Comparison of ENCODE assay signal across 12 cellular contexts in genomic region chr15:85751731-85752421, GRCh38. TPM values are rescaled to one million over a fixed set of nuclear protein-coding genes. Genes with fewer than 3 reads are reported as not detected.
DNase-seq lines count a peak whose midpoint lies in the region; ATAC-seq and TF ChIP-seq lines count a peak whose summit lies in the region.
"Had no signal": no experiment of that assay in that cellular context is flagged by ENCODE, and none has a peak within 500 bp of the region (broad histone marks: within the 10 kb centered on the region; RNA-seq: fewer than 3 reads in every experiment).

No MANE protein-coding gene starts in this region.

- POLR2A ChIA-PET in CD4-positive, alpha-beta memory T cell (lab: Charles Lee; ENCODE audit: partially characterized antibody), result interaction anchor here (1.1 to 1.3 kb wide), 3 partner anchors 9 to 42 kb away, joined by 3 to 4 read pairs (median 4); no protein-coding TSS in a partner anchor

- no peak overlapping the region for H3K4me3 ChIP-seq in CD4-positive, alpha-beta memory T cell (ENCODE audit: low read length in 2 of 2)
- H3K4me3 ChIP-seq in WERI-Rb-1 (ENCODE audit: low read depth, low read length), result no peak overlapping the region
- H3K4me3 ChIP-seq in iPS-18a (ENCODE audit: low read length), result peak overlapping the region; percentile 49

- peaks cover 12% of the 10 kb centered on the region for H3K36me3 ChIP-seq in CD4-positive, alpha-beta memory T cell (ENCODE audit: insufficient read depth, low read length)
- peaks cover 27% of the 10 kb centered on the region for H3K36me3 ChIP-seq in WERI-Rb-1
- H3K36me3 ChIP-seq in iPS-18a (ENCODE audit: control insufficient read depth, low read depth, low read length), result peaks cover 3% of the 10 kb centered on the region

- intact Hi-C loops in CD4-positive, alpha-beta memory T cell (cut with micrococcal nuclease), result loop anchor here (5.0 kb wide), 2 partner anchors 35 to 90 kb away; no protein-coding TSS in a partner anchor
- intact Hi-C loops in posterior vena cava (cut with DNase I), result loop anchor here (1.0 to 5.0 kb wide), 2 partner anchors 26 to 40 kb away; partner anchors contain the start of gene KLHL25 (in 1 of the 2)

- H3K27me3 ChIP-seq in CD4-positive, alpha-beta memory T cell (ENCODE audit: insufficient read depth, low read length), result no peaks in the 10 kb centered on the region
- H3K27me3 ChIP-seq in WERI-Rb-1 (ENCODE audit: insufficient read depth, low read depth, severe bottlenecking) (no peaks in the 10 kb centered on the region), iPS-18a (ENCODE audit: control insufficient read depth, insufficient read depth, low read length) (no peaks in the 10 kb centered on the region)

- H3K4me1 ChIP-seq in CD4-positive, alpha-beta memory T cell (ENCODE audit: insufficient read depth, low read length), result peaks cover 18% of the 10 kb centered on the region
- peaks cover 38% of the 10 kb centered on the region for H3K4me1 ChIP-seq in iPS-18a (ENCODE audit: control insufficient read depth, low read depth, low read length)

- ATAC-seq in GM18498 (IDR thresholded peaks at IDR 0.05; ENCODE audit: unreplicated experiment), result no peak
- ATAC-seq in HG03025 (IDR thresholded peaks at IDR 0.05; ENCODE audit: low FRiP score, unreplicated experiment), result no peak
- ATAC-seq in HG02885 (IDR thresholded peaks at IDR 0.05; ENCODE audit: poor library complexity, unreplicated experiment), result no peak

- no peak overlapping the region for H3K27ac ChIP-seq in CD4-positive, alpha-beta memory T cell (ENCODE audit: low read depth, low read length)
- H3K27ac ChIP-seq in WERI-Rb-1, result 0 out of 2 replicates have a peak overlapping the region, but pooled peaks have one; percentile 7
- peak overlapping the region; percentile 56 for H3K27ac ChIP-seq in iPS-18a (ENCODE audit: low read length)
- H3K27ac ChIP-seq: C4-2B had no signal

- no peak for DNase-seq in CD4-positive, alpha-beta memory T cell
- DNase-seq in WERI-Rb-1 (no peak), posterior vena cava (ENCODE audit: low spot score) (peak; percentile 77)
- no peak for DNase-seq in activated CD8-positive, alpha-beta memory T cell treated with anti-CD3 and anti-CD28 coated beads, Interleukin-2, amount 50 U/mL, for 4 hours
- DNase-seq: activated T-cell treated with anti-CD3 and anti-CD28 coated beads, Interleukin-2, amount 50 U/mL, for 72 hours; NCI-H82 had no signal

- CTCF ChIA-PET in CD4-positive, alpha-beta memory T cell (lab: Charles Lee; ENCODE audit: partially characterized antibody), result interaction anchor here (0.9 to 1.4 kb wide), 3 partner anchors 34 to 90 kb away, joined by 3 to 4 read pairs (median 3); no protein-coding TSS in a partner anchor

- H3K4me3 Mint-ChIP-seq in CD4-positive, alpha-beta memory T cell, result no peak overlapping the region
- H3K4me3 Mint-ChIP-seq: activated T-cell treated with anti-CD3 and anti-CD28 coated beads, Interleukin-2, amount 50 U/mL, for 72 hours; stimulated activated naive CD8-positive, alpha-beta T cell treated with anti-CD3 and anti-CD28 coated beads, Interleukin-15, Interleukin-2, amounts not matched to agents 100 ng/mL and 50 ng/mL, for 24 hours had no signal

- no peak for TF ChIP-seq CTCF in WERI-Rb-1 (IDR thresholded peaks at IDR 0.05; ENCODE audit: low read depth, low read length)

- H3K36me3 Mint-ChIP-seq in CD4-positive, alpha-beta memory T cell, result peaks cover 2 to 27% of the 10 kb centered on the region in 2 donors

- peaks cover 0 to 4% (median 0%) of the 10 kb centered on the region in 8 donors for H3K9me3 Mint-ChIP-seq in CD4-positive, alpha-beta memory T cell
- H3K9me3 Mint-ChIP-seq: activated T-cell treated with anti-CD3 and anti-CD28 coated beads, Interleukin-2, amount 50 U/mL, for 72 hours; stimulated activated naive CD8-positive, alpha-beta T cell treated with anti-CD3 and anti-CD28 coated beads, Interleukin-15, Interleukin-2, amounts not matched to agents 100 ng/mL and 50 ng/mL, for 24 hours had no signal

- peaks cover 15 to 37% (median 20%) of the 10 kb centered on the region in 4 donors for H3K4me1 Mint-ChIP-seq in CD4-positive, alpha-beta memory T cell

- H3K27me3 Mint-ChIP-seq in CD4-positive, alpha-beta memory T cell, result no peaks in the 10 kb centered on the region
- H3K27me3 Mint-ChIP-seq: stimulated activated naive CD8-positive, alpha-beta T cell treated with anti-CD3 and anti-CD28 coated beads, Interleukin-15, Interleukin-2, amounts not matched to agents 100 ng/mL and 50 ng/mL, for 24 hours had no signal

- peak overlapping the region; percentile 15 for H3K9ac ChIP-seq in iPS-18a (ENCODE audit: low read length)

- no peaks in the 10 kb centered on the region for H3K9me3 ChIP-seq in CD4-positive, alpha-beta memory T cell (ENCODE audit: control insufficient read depth in 1 of 2, low read length in 2 of 2)
- H3K9me3 ChIP-seq in WERI-Rb-1 (ENCODE audit: severe bottlenecking) (no peaks in the 10 kb centered on the region), iPS-18a (ENCODE audit: control insufficient read depth, low read depth, low read length) (no peaks in the 10 kb centered on the region)

- peak overlapping the region in 5 of 7 donors; percentile 54 to 80 (median 68) for H3K27ac Mint-ChIP-seq in CD4-positive, alpha-beta memory T cell
- H3K27ac Mint-ChIP-seq: stimulated activated naive CD8-positive, alpha-beta T cell treated with anti-CD3 and anti-CD28 coated beads, Interleukin-15, Interleukin-2, amounts not matched to agents 100 ng/mL and 50 ng/mL, for 24 hours had no signal

RNA-seq across cellular contexts. Expression of gene KLHL25, which starts 42.8 kb away (rescaled TPM):
- total RNA-seq in CD4-positive, alpha-beta memory T cell, result 10 to 100 TPM; 10.3 to 11.4 TPM
- 1 to 10 TPM; 1.6 to 3.1 TPM for polyA plus RNA-seq in CD4-positive, alpha-beta memory T cell
- total RNA-seq in posterior vena cava, result 10 to 100 TPM; 10.0 to 10.3 TPM
